ENCODE assay signal across 16 cellular contexts in genomic region chr9:7382365-7382764, GRCh38.
"Had no signal": no experiment of that assay in that cellular context is flagged by ENCODE, and none has a peak within 500 bp of the region (broad histone marks: within the 10 kb centered on the region; RNA-seq: fewer than 3 reads in every experiment).

No MANE protein-coding gene starts in this region.

- H3K4me2 ChIP-seq: KMS-11 had no signal

- H3K9ac ChIP-seq: KMS-11 had no signal

- H3K27ac Mint-ChIP-seq: IgD-negative memory B cell had no signal

- H3K4me1 Mint-ChIP-seq: IgD-negative memory B cell had no signal

- H3K9me3 ChIP-seq: SJCRH30 had no signal

- H3K36me3 Mint-ChIP-seq: IgD-negative memory B cell had no signal

- H3K4me3 ChIP-seq: K562, SJCRH30 had no signal

- H3K27ac ChIP-seq: KMS-11, SJCRH30 had no signal

- DNase-seq: Kasumi-1, MM.1S, NCI-H1092 treated with DMSO at 0.1 percent for 48 hours, NCI-H1436, NCI-H187, NCI-H2029, NCI-H2081 treated with DMSO at 0.1 percent for 48 hours, NCI-H2171, NCI-H524, NCI-H526 treated with DMSO at 0.1 percent for 48 hours, NCI-H748 treated with DMSO at 0.1 percent for 48 hours, SHP77 treated with DMSO at 0.1 percent for 48 hours, SJCRH30 had no signal

- H3K36me3 ChIP-seq: SJCRH30 had no signal

- H3K27me3 ChIP-seq: SJCRH30 had no signal
